In the genomic region with DNA sequence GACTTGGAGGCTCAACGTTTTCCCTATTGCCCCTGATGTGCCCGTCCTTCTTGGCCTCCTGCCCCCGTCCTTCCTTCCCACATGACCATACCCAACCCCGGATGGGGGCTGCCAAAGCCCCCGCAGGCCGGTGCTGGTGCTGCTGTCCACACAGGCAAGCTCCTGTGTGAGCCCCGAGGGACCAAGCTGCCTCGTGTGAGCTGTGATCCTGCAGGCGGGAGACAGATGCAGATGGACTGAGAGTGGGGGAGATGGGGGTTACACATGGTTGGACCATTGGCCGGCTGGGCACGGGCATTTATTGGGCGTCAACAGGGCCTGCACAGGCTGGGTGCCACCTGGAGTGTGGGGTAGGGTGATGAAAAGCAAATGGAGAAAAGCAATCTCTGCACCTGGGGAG, we compare ENCODE assay signal across 25 cellular contexts.
"Had no signal": no experiment of that assay in that cellular context is flagged by ENCODE, and none has a peak within 500 bp of the region (broad histone marks: within the 10 kb centered on the region; RNA-seq: fewer than 3 reads in every experiment).

No MANE protein-coding gene starts in this region.

- H3K27me3 ChIP-seq: neutrophil, pancreas, right lobe of liver, uterus had no signal

- DNase-seq: cortex of kidney; effector memory CD8-positive, alpha-beta T cell; erythroblast; esophagus squamous epithelium; foreskin melanocyte; glutamatergic neuron; heart right ventricle; immature natural killer cell; left ventricle myocardium superior; lower lobe of right lung; natural killer cell; retina; right lobe of liver; stimulated activated CD4-positive, alpha-beta T cell treated with anti-CD3 and anti-CD28 coated beads, Interleukin-12 subunit alpha, Interleukin-12 subunit beta, amount 100 ng/mL, for 4 hours; stimulated activated CD4-positive, alpha-beta T cell treated with anti-CD3 and anti-CD28 coated beads, Interleukin-1b, Interleukin-23, amount 100 ng/mL, for 48 hours; stimulated activated CD4-positive, alpha-beta T cell treated with anti-CD3 and anti-CD28 coated beads, Interleukin-4, amount 100 ng/mL, for 1 hour; stimulated activated CD8-positive, alpha-beta memory T cell treated with anti-CD3 and anti-CD28 coated beads, Interleukin-4, amount 100 ng/mL, for 48 hours; stimulated activated naive CD4-positive, alpha-beta T cell; stimulated activated naive CD8-positive, alpha-beta T cell treated with anti-CD3 and anti-CD28 coated beads, Interleukin-15, amount 100 ng/mL, for 72 hours; upper lobe of right lung; uterus had no signal

- H3K4me3 ChIP-seq: esophagus squamous epithelium, heart right ventricle, lower lobe of right lung, pancreas, right lobe of liver, suprapubic skin, transverse colon, upper lobe of right lung, uterus had no signal

- ATAC-seq: effector memory CD8-positive, alpha-beta T cell; left ventricle myocardium superior; right lobe of liver; stimulated activated naive CD8-positive, alpha-beta T cell treated with anti-CD3 and anti-CD28 coated beads, Interleukin-15, amount 100 ng/mL, for 72 hours had no signal

- H3K36me3 ChIP-seq: esophagus squamous epithelium, heart right ventricle, lower lobe of right lung, neutrophil, pancreas, right lobe of liver, suprapubic skin, transverse colon, upper lobe of right lung, uterus had no signal

- H3K9me3 ChIP-seq: esophagus squamous epithelium, lower lobe of right lung, neutrophil, pancreas, right lobe of liver, suprapubic skin, transverse colon, upper lobe of right lung, uterus had no signal

- H3K27ac ChIP-seq: esophagus squamous epithelium, heart right ventricle, lower lobe of right lung, neutrophil, pancreas, right lobe of liver, suprapubic skin, transverse colon, upper lobe of right lung, uterus had no signal
